In genomic region chr18:62436636-62437519, GRCh38 we compare ENCODE assay signal across 9 cellular contexts.
A peak's percentile ranks its signal among the peaks of the same experiment; 100 is the strongest.
DNase-seq lines count a peak whose midpoint lies in the region; ATAC-seq and TF ChIP-seq lines count a peak whose summit lies in the region.
"Had no signal": no experiment of that assay in that cellular context is flagged by ENCODE, and none has a peak within 500 bp of the region (broad histone marks: within the 10 kb centered on the region; RNA-seq: fewer than 3 reads in every experiment).

No MANE protein-coding gene starts in this region.

- H3K4me1 Mint-ChIP-seq in activated CD8-positive, alpha-beta memory T cell treated with anti-CD3 and anti-CD28 coated beads, Interleukin-2, amount 10 ng/mL, durations not matched to agents 7 days and 5 days, result no peaks in the 10 kb centered on the region
- H3K4me1 Mint-ChIP-seq in CD4-positive, alpha-beta T cell (ENCODE audit: low read depth), result no peaks in the 10 kb centered on the region

- H3K9me3 ChIP-seq in colonic mucosa, result no peaks in the 10 kb centered on the region
- H3K9me3 ChIP-seq in CD4-positive, alpha-beta T cell (ENCODE audit: control insufficient read depth, low read length), result no peaks in the 10 kb centered on the region

- POLR2A ChIA-PET in CD4-positive, alpha-beta T cell (lab: Charles Lee), result no interaction called here

- H3K9ac ChIP-seq in colonic mucosa (ENCODE audit: low read depth in 2 of 2, low read length in 2 of 2), result no peak overlapping the region

- TF ChIP-seq CTCF in colonic mucosa (IDR thresholded peaks at IDR 0.05) (no peak), GM20000 (IDR thresholded peaks at IDR 0.05; ENCODE audit: extremely low read depth, missing control alignments) (no peak)
- TF ChIP-seq CTCF in CD4-positive, alpha-beta T cell (IDR thresholded peaks at IDR 0.05), result no peak

- no peaks in the 10 kb centered on the region for H3K9me3 Mint-ChIP-seq in activated CD8-positive, alpha-beta memory T cell treated with anti-CD3 and anti-CD28 coated beads, Interleukin-2, amount 10 ng/mL, durations not matched to agents 7 days and 5 days (ENCODE audit: low read depth)
- no peaks in the 10 kb centered on the region for H3K9me3 Mint-ChIP-seq in CD4-positive, alpha-beta T cell

- DNase-seq in activated CD8-positive, alpha-beta memory T cell treated with anti-CD3 and anti-CD28 coated beads, Interleukin-2, amount 50 U/mL, for 48 hours, result peak; percentile 13
- no peak for DNase-seq in activated CD8-positive, alpha-beta memory T cell treated with anti-CD3 and anti-CD28 coated beads, Interleukin-2, amount 10 ng/mL, durations not matched to agents 7 days and 5 days
- DNase-seq in colonic mucosa (peak; percentile 82), lung microvascular endothelial cell (ENCODE audit: low read depth in 2 of 2) (peak; percentile 68 to 77), GM20000 (ENCODE audit: low spot score) (no peak), H7 (no peak)
- no peak for DNase-seq in stimulated activated CD4-positive, alpha-beta T cell treated with anti-CD3 and anti-CD28 coated beads, Interleukin-4, amount 100 ng/mL, for 4 hours
- no peak for DNase-seq in CD4-positive, alpha-beta T cell

- H3K36me3 ChIP-seq in colonic mucosa (no peaks in the 10 kb centered on the region), H7 (replicated peaks; ENCODE audit: control insufficient read depth, insufficient read depth, low read length) (no peaks in the 10 kb centered on the region)

- intact Hi-C loops in colonic mucosa (cut with DNase I), result loop anchor here (5.0 kb wide), 1 partner anchor 85 kb away; the partner anchor contains the start of gene ZCCHC2
- intact Hi-C loops in CD4-positive, alpha-beta T cell (cut with DNase I, micrococcal nuclease), result no loop called here

- H3K36me3 Mint-ChIP-seq in activated CD8-positive, alpha-beta memory T cell treated with anti-CD3 and anti-CD28 coated beads, Interleukin-2, amount 10 ng/mL, durations not matched to agents 7 days and 5 days, result no peaks in the 10 kb centered on the region
- no peaks in the 10 kb centered on the region for H3K36me3 Mint-ChIP-seq in CD4-positive, alpha-beta T cell (ENCODE audit: low read depth)

- H3K27ac Mint-ChIP-seq in activated CD8-positive, alpha-beta memory T cell treated with anti-CD3 and anti-CD28 coated beads, Interleukin-2, amount 10 ng/mL, durations not matched to agents 7 days and 5 days, result no peak overlapping the region
- no peak overlapping the region for H3K27ac Mint-ChIP-seq in CD4-positive, alpha-beta T cell

- H3K27me3 Mint-ChIP-seq in activated CD8-positive, alpha-beta memory T cell treated with anti-CD3 and anti-CD28 coated beads, Interleukin-2, amount 10 ng/mL, durations not matched to agents 7 days and 5 days, result peaks cover 17% of the 10 kb centered on the region
- H3K27me3 Mint-ChIP-seq in CD4-positive, alpha-beta T cell, result no peaks in the 10 kb centered on the region

- peaks cover 25% of the 10 kb centered on the region for H3K4me1 ChIP-seq in colonic mucosa

- H3K27me3 ChIP-seq in colonic mucosa (no peaks in the 10 kb centered on the region), H7 (ENCODE audit: control insufficient read depth, insufficient read depth, low read length) (no peaks in the 10 kb centered on the region)
- H3K27me3 ChIP-seq in CD4-positive, alpha-beta T cell (ENCODE audit: control insufficient read depth, insufficient read depth, low read length), result peaks cover 4% of the 10 kb centered on the region

- H3K4me3 ChIP-seq in colonic mucosa (no peak overlapping the region), H7 (ENCODE audit: insufficient read depth, low read depth, low read length) (no peak overlapping the region)
- H3K4me3 ChIP-seq: SK-N-MC had no signal

- H3K27ac ChIP-seq in colonic mucosa, result peak overlapping the region; percentile 72
- H3K27ac ChIP-seq in CD4-positive, alpha-beta T cell (ENCODE audit: low read depth, low read length), result no peak overlapping the region
- H3K27ac ChIP-seq: SK-N-MC had no signal

- CTCF ChIA-PET in activated CD8-positive, alpha-beta memory T cell treated with anti-CD3 and anti-CD28 coated beads, Interleukin-2, amount 10 ng/mL, durations not matched to agents 7 days and 5 days (lab: Charles Lee), result interaction anchor here (0.5 to 2.6 kb wide), 2 partner anchors 11 to 85 kb away, joined by 3 to 13 read pairs; no protein-coding TSS in a partner anchor
- CTCF ChIA-PET in CD4-positive, alpha-beta T cell (lab: Charles Lee), result interaction anchor here (0.5 to 1.1 kb wide), 3 partner anchors 11 to 993 kb away, joined by 3 to 4 read pairs (median 3); no protein-coding TSS in a partner anchor

- ATAC-seq in activated CD8-positive, alpha-beta memory T cell treated with anti-CD3 and anti-CD28 coated beads, Interleukin-2, amount 10 ng/mL, durations not matched to agents 7 days and 5 days, result no peak
- no peak for ATAC-seq in CD4-positive, alpha-beta T cell (ENCODE audit: poor library complexity)

- no peak overlapping the region for H3K4me3 Mint-ChIP-seq in activated CD8-positive, alpha-beta memory T cell treated with anti-CD3 and anti-CD28 coated beads, Interleukin-2, amount 10 ng/mL, durations not matched to agents 7 days and 5 days
- no peak overlapping the region for H3K4me3 Mint-ChIP-seq in CD4-positive, alpha-beta T cell

Comparison
In these comparisons a context has a peak if more than half of its experiments do, and no peak if none do; other contexts are left out.
1. DNase-seq: peak in activated CD8-positive, alpha-beta memory T cell treated with anti-CD3 and anti-CD28 coated beads, Interleukin-2, amount 50 U/mL, for 48 hours (single experiment), colonic mucosa (single experiment) and lung microvascular endothelial cell (2 of 2); none in activated CD8-positive, alpha-beta memory T cell treated with anti-CD3 and anti-CD28 coated beads, Interleukin-2, amount 10 ng/mL, durations not matched to agents 7 days and 5 days (single experiment), GM20000 (single experiment), H7 (single experiment), stimulated activated CD4-positive, alpha-beta T cell treated with anti-CD3 and anti-CD28 coated beads, Interleukin-4, amount 100 ng/mL, for 4 hours (0 of 2) and CD4-positive, alpha-beta T cell (0 of 10).